1 cellular context compared by ENCODE assay signal in the genomic region with DNA sequence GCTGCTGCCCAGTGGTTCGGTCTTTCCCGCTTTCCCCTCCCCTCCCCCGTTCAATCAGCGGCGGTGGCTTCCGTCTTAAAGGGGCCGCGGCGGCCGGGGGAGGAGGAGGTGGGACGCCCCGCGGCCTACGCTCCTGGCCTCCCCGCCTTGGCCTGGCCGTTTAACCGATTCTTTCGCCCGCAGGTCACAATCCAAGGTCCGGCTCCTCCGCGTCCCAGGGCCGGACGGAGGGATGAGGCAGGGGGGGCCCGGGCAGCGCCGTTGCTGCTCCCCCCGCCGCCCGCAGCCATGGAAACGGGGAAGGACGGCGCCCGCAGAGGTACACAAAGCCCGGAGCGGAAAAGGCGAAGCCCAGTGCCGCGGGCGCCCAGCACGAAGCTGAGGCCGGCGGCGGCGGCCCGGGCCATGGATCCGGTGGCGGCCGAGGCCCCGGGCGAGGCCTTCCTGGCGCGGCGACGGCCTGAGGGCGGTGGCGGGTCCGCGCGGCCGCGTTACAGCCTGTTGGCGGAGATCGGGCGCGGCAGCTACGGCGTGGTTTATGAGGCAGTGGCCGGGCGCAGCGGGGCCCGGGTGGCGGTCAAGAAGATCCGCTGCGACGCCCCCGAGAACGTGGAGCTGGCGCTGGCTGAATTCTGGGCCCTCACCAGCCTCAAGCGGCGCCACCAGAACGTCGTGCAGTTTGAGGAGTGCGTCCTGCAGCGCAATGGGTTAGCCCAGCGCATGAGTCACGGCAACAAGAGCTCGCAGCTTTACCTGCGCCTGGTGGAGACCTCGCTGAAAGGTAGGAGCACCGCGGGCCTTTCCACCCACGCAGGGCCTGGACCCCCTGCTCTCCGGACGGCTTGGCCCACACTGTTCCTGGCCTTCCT.
A peak's percentile ranks its signal among the peaks of the same experiment; 100 is the strongest.
TF ChIP-seq lines count a peak whose summit lies in the region.

No MANE protein-coding gene starts in this region.

TF ChIP-seq in SK-N-SH, 30 proteins besides CTCF, POLR2A, EP300 and RAD21:
- no peak for TF ChIP-seq RFX5 (IDR thresholded peaks at IDR 0.05; ENCODE audit: low read length)
- TF ChIP-seq GABPA (IDR thresholded peaks at IDR 0.05; ENCODE audit: low read depth), result no peak
- TF ChIP-seq, protein P1, sequence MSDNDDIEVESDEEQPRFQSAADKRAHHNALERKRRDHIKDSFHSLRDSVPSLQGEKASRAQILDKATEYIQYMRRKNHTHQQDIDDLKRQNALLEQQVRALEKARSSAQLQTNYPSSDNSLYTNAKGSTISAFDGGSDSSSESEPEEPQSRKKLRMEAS (IDR thresholded peaks at IDR 0.05; ENCODE audit: low read depth), result peak; percentile 58; the same call in 1 of the 2 replicates
- 0 out of 2 replicates have a peak, but pooled peaks have one; percentile 53 for TF ChIP-seq ELF1 (IDR thresholded peaks at IDR 0.05)
- TF ChIP-seq, protein P2, sequence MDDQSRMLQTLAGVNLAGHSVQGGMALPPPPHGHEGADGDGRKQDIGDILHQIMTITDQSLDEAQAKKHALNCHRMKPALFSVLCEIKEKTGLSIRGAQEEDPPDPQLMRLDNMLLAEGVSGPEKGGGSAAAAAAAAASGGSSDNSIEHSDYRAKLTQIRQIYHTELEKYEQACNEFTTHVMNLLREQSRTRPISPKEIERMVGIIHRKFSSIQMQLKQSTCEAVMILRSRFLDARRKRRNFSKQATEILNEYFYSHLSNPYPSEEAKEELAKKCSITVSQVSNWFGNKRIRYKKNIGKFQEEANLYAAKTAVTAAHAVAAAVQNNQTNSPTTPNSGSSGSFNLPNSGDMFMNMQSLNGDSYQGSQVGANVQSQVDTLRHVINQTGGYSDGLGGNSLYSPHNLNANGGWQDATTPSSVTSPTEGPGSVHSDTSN (IDR thresholded peaks at IDR 0.05), result peak; percentile 72
- peak; percentile 6; the same call in 1 of the 2 replicates for TF ChIP-seq SIN3A (IDR thresholded peaks at IDR 0.05; ENCODE audit: borderline replicate concordance, low read depth, low read length)
- TF ChIP-seq POLR2AphosphoS5 (IDR thresholded peaks at IDR 0.05; ENCODE audit: low read depth, low read length), result peak; percentile 48
- TF ChIP-seq MXI1 (IDR thresholded peaks at IDR 0.05; ENCODE audit: low read depth, low read length), result peak; percentile 45; the same call in 1 of the 2 replicates
- peak; percentile 57; the same call in 1 of the 2 replicates for TF ChIP-seq YY1 (IDR thresholded peaks at IDR 0.05; ENCODE audit: low read depth)
- peak; percentile 14; the same call in 1 of the 2 replicates for TF ChIP-seq NRF1 (IDR thresholded peaks at IDR 0.05; ENCODE audit: low read depth, low read length)
- TF ChIP-seq TAF1 (IDR thresholded peaks at IDR 0.05; ENCODE audit: borderline replicate concordance, low read depth, low read length), result peak; percentile 15; the same call in 1 of the 2 replicates
- TF ChIP-seq RCOR1 (IDR thresholded peaks at IDR 0.05; ENCODE audit: low read length), result no peak
- peak; percentile 11 for TF ChIP-seq CHD2 (IDR thresholded peaks at IDR 0.05; ENCODE audit: low read length, partially characterized antibody)
- TF ChIP-seq, protein P3, sequence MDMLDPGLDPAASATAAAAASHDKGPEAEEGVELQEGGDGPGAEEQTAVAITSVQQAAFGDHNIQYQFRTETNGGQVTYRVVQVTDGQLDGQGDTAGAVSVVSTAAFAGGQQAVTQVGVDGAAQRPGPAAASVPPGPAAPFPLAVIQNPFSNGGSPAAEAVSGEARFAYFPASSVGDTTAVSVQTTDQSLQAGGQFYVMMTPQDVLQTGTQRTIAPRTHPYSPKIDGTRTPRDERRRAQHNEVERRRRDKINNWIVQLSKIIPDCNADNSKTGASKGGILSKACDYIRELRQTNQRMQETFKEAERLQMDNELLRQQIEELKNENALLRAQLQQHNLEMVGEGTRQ (IDR thresholded peaks at IDR 0.05; ENCODE audit: borderline replicate concordance, low read depth, low read length), result no peak
